Comparison of ENCODE assay signal across 28 cellular contexts in genomic region chr13:29136341-29136740, GRCh38.
"Had no signal": no experiment of that assay in that cellular context is flagged by ENCODE, and none has a peak within 500 bp of the region (broad histone marks: within the 10 kb centered on the region; RNA-seq: fewer than 3 reads in every experiment).

No MANE protein-coding gene starts in this region.

- H3K27me3 Mint-ChIP-seq: activated CD8-positive, alpha-beta T cell treated with anti-CD3 and anti-CD28 coated beads for 36 hours; activated naive CD4-positive, alpha-beta T cell treated with anti-CD3 and anti-CD28 coated beads, Interleukin-2, amount 10 ng/mL, durations not matched to agents 7 days and 5 days; activated naive CD8-positive, alpha-beta T cell treated with anti-CD3 and anti-CD28 coated beads, Interleukin-2, amount 10 ng/mL, durations not matched to agents 7 days and 5 days; brain; dendritic cell treated with granulocyte-macrophage colony-stimulating factor and Interleukin-4, amounts not matched to agents 40 ng/mL and 50 ng/mL, for 4 days; T-helper 17 cell had no signal

- H3K27ac Mint-ChIP-seq: activated B cell treated with CpG ODN at 0.5 μM for 24 hours; activated CD8-positive, alpha-beta T cell treated with anti-CD3 and anti-CD28 coated beads for 36 hours; activated naive CD4-positive, alpha-beta T cell treated with anti-CD3 and anti-CD28 coated beads, Interleukin-2, amount 10 ng/mL, durations not matched to agents 7 days and 5 days; activated naive CD4-positive, alpha-beta T cell treated with anti-CD3 and anti-CD28 coated beads, Interleukin-2, amount 50 U/mL, for 72 hours; activated naive CD8-positive, alpha-beta T cell treated with anti-CD3 and anti-CD28 coated beads, Interleukin-2, amount 10 ng/mL, durations not matched to agents 7 days and 5 days; activated T-helper 17 cell treated with anti-CD3 and anti-CD28 coated beads, Interleukin-2, amount 50 U/mL, for 72 hours; brain; dendritic cell treated with granulocyte-macrophage colony-stimulating factor and Interleukin-4, amounts not matched to agents 40 ng/mL and 50 ng/mL, for 4 days; endodermal cell; T-helper 17 cell; T-helper 2 cell treated with Interferon-gamma antibody and Interleukin-4, amounts not matched to agents 5 μg/mL and 100 μg/mL, for 36 hours had no signal

- H3K9me3 Mint-ChIP-seq: activated CD8-positive, alpha-beta T cell treated with anti-CD3 and anti-CD28 coated beads for 36 hours had no signal

- H3K36me3 Mint-ChIP-seq: activated naive CD4-positive, alpha-beta T cell treated with anti-CD3 and anti-CD28 coated beads, Interleukin-2, amount 10 ng/mL, durations not matched to agents 7 days and 5 days; activated naive CD4-positive, alpha-beta T cell treated with anti-CD3 and anti-CD28 coated beads, Interleukin-2, amount 50 U/mL, for 72 hours; activated naive CD8-positive, alpha-beta T cell treated with anti-CD3 and anti-CD28 coated beads, Interleukin-2, amount 10 ng/mL, durations not matched to agents 7 days and 5 days; brain had no signal

- DNase-seq: activated B cell treated with CpG ODN at 0.5 μM for 24 hours; activated CD4-positive, alpha-beta T cell treated with anti-CD3 and anti-CD28 coated beads for 48 hours; activated CD4-positive, alpha-beta T cell treated with anti-CD3 and anti-CD28 coated beads, Interleukin-2, amount 50 U/mL, for 1 hour; activated CD4-positive, alpha-beta T cell treated with anti-CD3 and anti-CD28 coated beads, Interleukin-2, amount 50 U/mL, for 48 hours; activated CD8-positive, alpha-beta memory T cell treated with anti-CD3 and anti-CD28 coated beads for 24 hours; activated CD8-positive, alpha-beta T cell treated with anti-CD3 and anti-CD28 coated beads for 36 hours; activated effector memory CD4-positive, alpha-beta T cell treated with anti-CD3 and anti-CD28 coated beads, Interleukin-2, amount 50 U/mL, for 16 hours; activated naive CD4-positive, alpha-beta T cell; activated naive CD4-positive, alpha-beta T cell treated with anti-CD3 and anti-CD28 coated beads, Interleukin-2, amount 10 ng/mL, durations not matched to agents 7 days and 5 days; activated naive CD8-positive, alpha-beta T cell treated with anti-CD3 and anti-CD28 coated beads, Interleukin-2, amount 10 ng/mL, durations not matched to agents 7 days and 5 days; activated T-cell treated with anti-CD3 and anti-CD28 coated beads, Interleukin-2, amount 50 U/mL, for 4 hours; central memory CD4-positive, alpha-beta T cell; cerebellar nuclear complex; colonic mucosa; dorsolateral prefrontal cortex; effector memory CD4-positive, alpha-beta T cell; endodermal cell; foreskin fibroblast; head of caudate nucleus; T-helper 1 cell; T-helper 17 cell; T1000; WERI-Rb-1 had no signal

- H3K4me1 Mint-ChIP-seq: activated B cell treated with CpG ODN at 0.5 μM for 24 hours; activated naive CD4-positive, alpha-beta T cell treated with anti-CD3 and anti-CD28 coated beads, Interleukin-2, amount 10 ng/mL, durations not matched to agents 7 days and 5 days; activated naive CD8-positive, alpha-beta T cell treated with anti-CD3 and anti-CD28 coated beads, Interleukin-2, amount 10 ng/mL, durations not matched to agents 7 days and 5 days; activated T-helper 17 cell treated with anti-CD3 and anti-CD28 coated beads, Interleukin-2, amount 50 U/mL, for 72 hours; brain; endodermal cell had no signal

- H3K4me3 Mint-ChIP-seq: activated B cell treated with CpG ODN at 0.5 μM for 24 hours; activated CD8-positive, alpha-beta T cell treated with anti-CD3 and anti-CD28 coated beads for 36 hours; activated naive CD4-positive, alpha-beta T cell treated with anti-CD3 and anti-CD28 coated beads, Interleukin-2, amount 10 ng/mL, durations not matched to agents 7 days and 5 days; activated naive CD8-positive, alpha-beta T cell treated with anti-CD3 and anti-CD28 coated beads, Interleukin-2, amount 10 ng/mL, durations not matched to agents 7 days and 5 days; activated T-cell treated with anti-CD3 and anti-CD28 coated beads, Interleukin-2, amount 50 U/mL, for 4 hours; activated T-helper 17 cell treated with anti-CD3 and anti-CD28 coated beads, Interleukin-2, amount 50 U/mL, for 72 hours; brain; dendritic cell treated with granulocyte-macrophage colony-stimulating factor and Interleukin-4, amounts not matched to agents 40 ng/mL and 50 ng/mL, for 4 days; endodermal cell; T-helper 17 cell; T-helper 2 cell treated with Interferon-gamma antibody and Interleukin-4, amounts not matched to agents 5 μg/mL and 100 μg/mL, for 36 hours had no signal
